1 cellular context compared by ENCODE assay signal in the genomic region with DNA sequence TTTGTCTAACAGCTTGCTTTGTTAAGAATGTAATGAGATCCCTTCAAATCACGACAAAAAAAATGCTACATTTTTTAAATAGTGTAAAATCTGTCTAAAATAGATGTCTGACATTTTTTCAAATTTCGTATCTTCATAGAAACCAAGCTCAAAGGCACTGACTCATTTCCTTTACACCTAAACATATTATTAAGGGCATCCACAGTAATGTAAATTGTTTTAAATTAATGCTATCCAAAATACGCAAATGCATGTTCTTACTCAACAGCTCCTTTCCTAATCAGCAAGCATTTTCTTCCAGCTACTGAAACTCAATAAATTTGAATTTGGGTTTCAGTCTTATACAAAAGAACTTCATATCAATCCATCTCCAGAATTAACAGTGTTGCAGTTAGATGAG.
TF ChIP-seq lines count a peak whose summit lies in the region.

No MANE protein-coding gene starts in this region.

TF ChIP-seq in HepG2, 621 proteins besides CTCF, POLR2A, EP300 and RAD21:
- no peak for TF ChIP-seq ZNF138 (CRISPR knock-in tag; IDR thresholded peaks at IDR 0.05; ENCODE audit: low read depth)
- TF ChIP-seq ZNF619 (CRISPR knock-in tag; IDR thresholded peaks at IDR 0.05): no peak
- TF ChIP-seq ZNF160 (CRISPR knock-in tag; IDR thresholded peaks at IDR 0.05): no peak
- TF ChIP-seq, protein P1, sequence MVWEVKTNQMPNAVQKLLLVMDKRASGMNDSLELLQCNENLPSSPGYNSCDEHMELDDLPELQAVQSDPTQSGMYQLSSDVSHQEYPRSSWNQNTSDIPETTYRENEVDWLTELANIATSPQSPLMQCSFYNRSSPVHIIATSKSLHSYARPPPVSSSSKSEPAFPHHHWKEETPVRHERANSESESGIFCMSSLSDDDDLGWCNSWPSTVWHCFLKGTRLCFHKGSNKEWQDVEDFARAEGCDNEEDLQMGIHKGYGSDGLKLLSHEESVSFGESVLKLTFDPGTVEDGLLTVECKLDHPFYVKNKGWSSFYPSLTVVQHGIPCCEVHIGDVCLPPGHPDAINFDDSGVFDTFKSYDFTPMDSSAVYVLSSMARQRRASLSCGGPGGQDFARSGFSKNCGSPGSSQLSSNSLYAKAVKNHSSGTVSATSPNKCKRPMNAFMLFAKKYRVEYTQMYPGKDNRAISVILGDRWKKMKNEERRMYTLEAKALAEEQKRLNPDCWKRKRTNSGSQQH (CRISPR knock-in tag; IDR thresholded peaks at IDR 0.05; ENCODE audit: low read depth): no peak
- no peak for TF ChIP-seq CHD2 (IDR thresholded peaks at IDR 0.05; ENCODE audit: low read depth, low read length)
- no peak for TF ChIP-seq NAIF1 (CRISPR knock-in tag; IDR thresholded peaks at IDR 0.05; ENCODE audit: borderline replicate concordance)
- no peak for TF ChIP-seq PHF5A (CRISPR knock-in tag; IDR thresholded peaks at IDR 0.05; ENCODE audit: low read depth, unreplicated experiment)
TF ChIP-seq in HepG2: peak in this region for 0.
